Comparison of ENCODE assay signal across 13 cellular contexts in genomic region chr6:48109902-48110301, GRCh38. TPM values are rescaled to one million over a fixed set of nuclear protein-coding genes. Genes with fewer than 3 reads are reported as not detected.
A peak's percentile ranks its signal among the peaks of the same experiment; 100 is the strongest.
DNase-seq lines count a peak whose midpoint lies in the region; ATAC-seq, FAIRE-seq and TF ChIP-seq lines count a peak whose summit lies in the region.
"Had no signal": no experiment of that assay in that cellular context is flagged by ENCODE, and none has a peak within 500 bp of the region (broad histone marks: within the 10 kb centered on the region; RNA-seq: fewer than 3 reads in every experiment).

No MANE protein-coding gene starts in this region.

- peak overlapping the region; percentile 35 for H3K4me2 ChIP-seq in HCT116 (ENCODE audit: low read length)
- no peak overlapping the region for H3K4me2 ChIP-seq in fibroblast of lung (ENCODE audit: extremely low read depth, insufficient read depth, low read length)
- no peak overlapping the region for H3K4me2 ChIP-seq in OCI-LY7 (ENCODE audit: low read length)

- H3K36me3 Mint-ChIP-seq in activated naive CD4-positive, alpha-beta T cell treated with anti-CD3 and anti-CD28 coated beads for 36 hours (ENCODE audit: low read depth): no peaks in the 10 kb centered on the region

- H4K20me1 ChIP-seq in HCT116 (ENCODE audit: insufficient read depth) (no peaks in the 10 kb centered on the region), fibroblast of lung (ENCODE audit: control insufficient read depth, extremely low read depth, insufficient read depth, low read length) (no peaks in the 10 kb centered on the region), OCI-LY7 (ENCODE audit: insufficient read depth, low read length) (no peaks in the 10 kb centered on the region)

- H3K9me2 ChIP-seq in HCT116 (ENCODE audit: insufficient read depth) (no peaks in the 10 kb centered on the region), OCI-LY7 (ENCODE audit: insufficient read depth, low read length) (no peaks in the 10 kb centered on the region)

- TF ChIP-seq CTCF in HCT116 (IDR thresholded peaks at IDR 0.05 in 2 of 3, conservative IDR thresholded peaks at IDR 0.05 in 1 of 3; ENCODE audit: borderline replicate concordance in 1 of 3, insufficient read depth in 1 of 3, low read depth in 2 of 3, low read length in 2 of 3) (no peak), fibroblast of lung (conservative IDR thresholded peaks at IDR 0.05 in 1 of 2, IDR thresholded peaks at IDR 0.05 in 1 of 2; ENCODE audit: low read depth in 1 of 2, low read length in 2 of 2) (no peak), ovary (IDR thresholded peaks at IDR 0.05) (no peak), OCI-LY7 (conservative IDR thresholded peaks at IDR 0.05; ENCODE audit: low read length) (no peak)

- FAIRE-seq in small intestine (lab: Jason Lieb, UNC): no peak
- FAIRE-seq: endometrium had no signal

- no peak overlapping the region for H3K27ac Mint-ChIP-seq in activated naive CD4-positive, alpha-beta T cell treated with anti-CD3 and anti-CD28 coated beads for 36 hours
- H3K27ac Mint-ChIP-seq: activated B cell treated with CpG ODN at 0.5 μM for 24 hours had no signal

- H3K79me2 ChIP-seq in HCT116 (ENCODE audit: insufficient read depth, low read length): no peaks in the 10 kb centered on the region
- no peaks in the 10 kb centered on the region for H3K79me2 ChIP-seq in fibroblast of lung (ENCODE audit: control insufficient read depth, insufficient read depth, low read length)
- no peaks in the 10 kb centered on the region for H3K79me2 ChIP-seq in OCI-LY7 (ENCODE audit: insufficient read depth, low read depth, low read length)

- no peaks in the 10 kb centered on the region for H3K9me3 ChIP-seq in HCT116 (ENCODE audit: control insufficient read depth in 1 of 2, insufficient read depth in 1 of 2, low read depth in 1 of 2, low read length in 2 of 2)
- H3K9me3 ChIP-seq in SJSA1 (replicated peaks): no peaks in the 10 kb centered on the region
- H3K9me3 ChIP-seq in fibroblast of lung (ENCODE audit: control insufficient read depth, insufficient read depth, low read depth, low read length): no peaks in the 10 kb centered on the region
- H3K9me3 ChIP-seq in ovary: no peaks in the 10 kb centered on the region
- no peaks in the 10 kb centered on the region for H3K9me3 ChIP-seq in small intestine (ENCODE audit: control insufficient read depth, low read depth)
- no peaks in the 10 kb centered on the region for H3K9me3 ChIP-seq in OCI-LY7 (ENCODE audit: low read length)

- H3K36me3 ChIP-seq in HCT116 (ENCODE audit: control insufficient read depth in 1 of 2, insufficient read depth in 2 of 2, low read length in 2 of 2) (no peaks in the 10 kb centered on the region), SJSA1 (no peaks in the 10 kb centered on the region), fibroblast of lung (ENCODE audit: control insufficient read depth, insufficient read depth, low read length) (no peaks in the 10 kb centered on the region), ovary (no peaks in the 10 kb centered on the region), small intestine (ENCODE audit: control insufficient read depth in 2 of 2, insufficient read depth in 2 of 2, low read length in 2 of 2) (no peaks in the 10 kb centered on the region), OCI-LY7 (ENCODE audit: insufficient read depth, low read length) (no peaks in the 10 kb centered on the region)

- no peak overlapping the region for H3K9ac ChIP-seq in HCT116 (ENCODE audit: low read length)
- no peak overlapping the region for H3K9ac ChIP-seq in fibroblast of lung (ENCODE audit: insufficient read depth, low read length)

- H3K9me3 Mint-ChIP-seq in activated naive CD4-positive, alpha-beta T cell treated with anti-CD3 and anti-CD28 coated beads for 36 hours: peaks cover 7% of the 10 kb centered on the region

- H2AFZ ChIP-seq in HCT116 (ENCODE audit: low read depth, low read length, poor library complexity, severe bottlenecking) (peak overlapping the region; percentile 92), fibroblast of lung (ENCODE audit: low read length) (no peak overlapping the region), OCI-LY7 (ENCODE audit: low read length) (no peak overlapping the region; the same call in 1 of the 2 replicates)

- 70 to 74% (median 74%) methylated on average over 3 of the region's 3 CpGs for WGBS in ovary, 3 donors
- WGBS in small intestine, 3 donors: 40 to 54% (median 46%) methylated on average over 3 of the region's 3 CpGs

- no peak for TF ChIP-seq POLR2A in HCT116 (IDR thresholded peaks at IDR 0.05; ENCODE audit: borderline replicate concordance, extremely low read depth, insufficient read depth, insufficient read length)
- TF ChIP-seq POLR2A in ovary (IDR thresholded peaks at IDR 0.05): no peak

- H3K4me1 ChIP-seq in HCT116 (ENCODE audit: control insufficient read depth in 1 of 2, insufficient read depth in 2 of 2, low read length in 2 of 2): peaks cover 8 to 15% of the 10 kb centered on the region in 2 experiments; a peak in 2 of 4 replicates
- peaks cover 6% of the 10 kb centered on the region; the same call in 1 of the 2 replicates for H3K4me1 ChIP-seq in SJSA1 (replicated peaks)
- no peaks in the 10 kb centered on the region for H3K4me1 ChIP-seq in fibroblast of lung (ENCODE audit: control insufficient read depth, extremely low read depth, insufficient read depth, low read length)
- no peaks in the 10 kb centered on the region for H3K4me1 ChIP-seq in ovary (ENCODE audit: insufficient read depth)
- H3K4me1 ChIP-seq in small intestine (ENCODE audit: control insufficient read depth in 2 of 2, insufficient read depth in 1 of 2, low read depth in 1 of 2, low read length in 1 of 2): no peaks in the 10 kb centered on the region
- H3K4me1 ChIP-seq in OCI-LY7 (ENCODE audit: insufficient read depth, low read length, poor library complexity, severe bottlenecking): no peaks in the 10 kb centered on the region

- DNase-seq in HCT116 (ENCODE audit: low read depth, low spot score) (no peak), SJSA1 (ENCODE audit: low read depth in 1 of 2, low spot score in 2 of 2) (peak in 1 of 2 experiments; percentile 21), fibroblast of lung (ENCODE audit: low read depth in 2 of 2) (peak; percentile 23 to 26), ovary (no peak), NCI-H2029 treated with DMSO at 0.1 percent for 48 hours (lab: John Stamatoyannopoulos, UW) (no peak), small intestine (no peak), OCI-LY7 (ENCODE audit: low spot score) (no peak)
- no peak for DNase-seq in activated naive CD4-positive, alpha-beta T cell treated with anti-CD3 and anti-CD28 coated beads for 36 hours
- DNase-seq: activated B cell treated with CpG ODN at 0.5 μM for 24 hours, activated gamma-delta T cell treated with Interleukin-2 at 50 U/mL for 16 hours, GOT3 had no signal

- intact Hi-C loops in HCT116 (cut with micrococcal nuclease) (no loop called here), ovary (cut with DNase I) (no loop called here), OCI-LY7 (cut with micrococcal nuclease; ENCODE audit: unreplicated experiment) (no loop called here)
- intact Hi-C loops in activated naive CD4-positive, alpha-beta T cell treated with anti-CD3 and anti-CD28 coated beads for 36 hours (cut with micrococcal nuclease): no loop called here

- H3K4me3 ChIP-seq in HCT116 (replicated peaks in 1 of 2; ENCODE audit: low read depth in 1 of 2, low read length in 2 of 2) (peak overlapping the region in 1 of 2 experiments; percentile 4; a peak in 1 of 4 replicates), SJSA1 (peak overlapping the region; percentile 35), fibroblast of lung (replicated peaks in 1 of 4; ENCODE audit: control extremely low read depth in 1 of 4, insufficient read depth in 1 of 4, low read depth in 3 of 4, low read length in 4 of 4) (peak overlapping the region in 2 of 4 experiments; percentile 50 to 54), ovary (peak overlapping the region; percentile 1), small intestine (ENCODE audit: low read depth in 1 of 2, low read length in 2 of 2) (no peak overlapping the region), OCI-LY7 (ENCODE audit: low read depth, low read length, poor library complexity, severe bottlenecking) (no peak overlapping the region)

- POLR2A ChIA-PET in HCT116 (lab: Charles Lee) (no interaction called here), OCI-LY7 (lab: Charles Lee) (interaction anchor here (0.7 kb wide), 1 partner anchor 1846 kb away, joined by 3 read pairs; no protein-coding TSS in a partner anchor)

- H3K27me3 Mint-ChIP-seq in activated naive CD4-positive, alpha-beta T cell treated with anti-CD3 and anti-CD28 coated beads for 36 hours (ENCODE audit: low read depth): no peaks in the 10 kb centered on the region
- H3K27me3 Mint-ChIP-seq: activated B cell treated with CpG ODN at 0.5 μM for 24 hours had no signal

- no peak overlapping the region for H3K4me3 Mint-ChIP-seq in activated naive CD4-positive, alpha-beta T cell treated with anti-CD3 and anti-CD28 coated beads for 36 hours
- H3K4me3 Mint-ChIP-seq: activated B cell treated with CpG ODN at 0.5 μM for 24 hours had no signal

- H3K4me1 Mint-ChIP-seq in activated naive CD4-positive, alpha-beta T cell treated with anti-CD3 and anti-CD28 coated beads for 36 hours (ENCODE audit: low read depth): no peaks in the 10 kb centered on the region
- H3K4me1 Mint-ChIP-seq: activated B cell treated with CpG ODN at 0.5 μM for 24 hours had no signal

- ATAC-seq in HCT116: no peak

- H3K27ac ChIP-seq in HCT116 (ENCODE audit: low read depth, low read length) (peak overlapping the region; percentile 0; the same call in 1 of the 2 replicates), SJSA1 (no peak overlapping the region), fibroblast of lung (ENCODE audit: insufficient read depth, low read length) (no peak overlapping the region), ovary (no peak overlapping the region), small intestine (ENCODE audit: low read depth in 1 of 2, low read length in 1 of 2) (no peak overlapping the region), OCI-LY7 (ENCODE audit: low read depth, low read length, poor library complexity, severe bottlenecking) (no peak overlapping the region)

- no peak for TF ChIP-seq RAD21 in HCT116 (IDR thresholded peaks at IDR 0.05; ENCODE audit: low read depth)

- no peak for TF ChIP-seq EP300 in ovary (IDR thresholded peaks at IDR 0.05)

- RAD21 ChIA-PET in HCT116 (lab: Charles Lee; ENCODE audit: low non-redundant PET in 1 of 2, low total read pairs in 2 of 2, uncharacterized antibody in 2 of 2, unreplicated experiment in 2 of 2): no interaction called here

- CTCF ChIA-PET in HCT116 (lab: Charles Lee) (no interaction called here), OCI-LY7 (lab: Charles Lee; ENCODE audit: unreplicated experiment) (no interaction called here)
- CTCF ChIA-PET in activated naive CD4-positive, alpha-beta T cell treated with anti-CD3 and anti-CD28 coated beads for 36 hours (lab: Charles Lee): no interaction called here

- TSS peak; percentile 47 for BruUV-seq in HCT116 (replicated peaks; lab: Mats Ljungman, UMichigan)
- no TSS peak for BruUV-seq in OCI-LY7 (replicated peaks; lab: Mats Ljungman, UMichigan)

- no peaks in the 10 kb centered on the region for H3K27me3 ChIP-seq in HCT116 (ENCODE audit: insufficient read depth, low read length)
- H3K27me3 ChIP-seq in SJSA1 (replicated peaks): no peaks in the 10 kb centered on the region
- no peaks in the 10 kb centered on the region for H3K27me3 ChIP-seq in fibroblast of lung (ENCODE audit: control insufficient read depth, insufficient read depth, low read length)
- H3K27me3 ChIP-seq in ovary: no peaks in the 10 kb centered on the region
- no peaks in the 10 kb centered on the region for H3K27me3 ChIP-seq in small intestine (ENCODE audit: control insufficient read depth in 2 of 2, insufficient read depth in 2 of 2, low read length in 2 of 2)

RNA-seq across cellular contexts. Expression of gene PTCHD4, which starts 1.1 kb away (rescaled TPM):
- total RNA-seq in HCT116 (2021; ENCODE audit: unreplicated experiment) (1.1 TPM), fibroblast of lung (4.4 and 5.8 TPM in 2 replicates), ovary (1 to 10 TPM in 4 of 7 donors, under 1 TPM in 3; 0.08 to 4.6 (median 1.2) TPM), OCI-LY7 (2022) (not detected in 2 replicates)
- 0.26 and 0.31 TPM in 2 replicates for polyA plus RNA-seq in HCT116 (2012)
- 1.4 and 2.9 TPM in 2 replicates for total RNA-seq in SJSA1 (2014; rRNA removed; shearing (Covaris generic))
- polyA plus RNA-seq in fibroblast of lung (0.57 and 0.99 TPM in 2 replicates), ovary (under 1 TPM; 0.07 to 0.55 TPM), small intestine (not detected)
- polyA plus RNA-seq in fibroblast of lung (2012): 0.47 and 0.70 TPM in 2 replicates
- 0.70 TPM in 1 of 2 replicates, not detected in the other for polyA minus RNA-seq in fibroblast of lung (ENCODE audit: low replicate concordance)
- total RNA-seq in activated naive CD4-positive, alpha-beta T cell treated with anti-CD3 and anti-CD28 coated beads for 36 hours: not detected
- total RNA-seq in OCI-LY7 (2014; rRNA removed; shearing (Covaris generic)): not detected in 2 replicates
- total RNA-seq: activated B cell treated with CpG ODN at 0.5 μM for 24 hours, Daoy had no signal

Comparison
In these comparisons a context has a peak if more than half of its experiments do, and no peak if none do; other contexts are left out.
1. DNase-seq: peak in fibroblast of lung (2 of 2); none in HCT116 (single experiment), ovary (0 of 5), NCI-H2029 treated with DMSO at 0.1 percent for 48 hours (single experiment), activated naive CD4-positive, alpha-beta T cell treated with anti-CD3 and anti-CD28 coated beads for 36 hours (single experiment), small intestine (single experiment) and OCI-LY7 (single experiment).
2. H3K4me3 ChIP-seq: peak in SJSA1 (single experiment) and ovary (single experiment); none in small intestine (0 of 2) and OCI-LY7 (single experiment).